Comparison of ENCODE assay signal across 8 cellular contexts in genomic region chr18:79950440-79951341, GRCh38. TPM values are rescaled to one million over a fixed set of nuclear protein-coding genes. Genes with fewer than 3 reads are reported as not detected.
DNase-seq lines count a peak whose midpoint lies in the region; ATAC-seq, FAIRE-seq and TF ChIP-seq lines count a peak whose summit lies in the region.

No MANE protein-coding gene starts in this region.

- peak overlapping the region; percentile 93 to 94 for H3K9ac ChIP-seq in colonic mucosa (ENCODE audit: low read depth in 2 of 2, low read length in 2 of 2)
- H3K9ac ChIP-seq in HepG2 (ENCODE audit: insufficient read depth, low read depth, low read length): peak overlapping the region; percentile 85

- H3K9me2 ChIP-seq in PC-9 (ENCODE audit: insufficient read depth): no peaks in the 10 kb centered on the region

- 0 out of 2 replicates have a peak, but pooled peaks have one; percentile 8 for TF ChIP-seq RAD21 in HepG2 (CRISPR knock-in tag; IDR thresholded peaks at IDR 0.05)

- peaks cover 15% of the 10 kb centered on the region; the same call in 1 of the 2 replicates for H3K4me1 ChIP-seq in PC-9 (replicated peaks; ENCODE audit: insufficient read depth)
- peaks cover 7% of the 10 kb centered on the region for H3K4me1 ChIP-seq in colonic mucosa
- peaks cover 66% of the 10 kb centered on the region for H3K4me1 ChIP-seq in HepG2 (ENCODE audit: insufficient read depth, low read length)
- peaks cover 67% of the 10 kb centered on the region for H3K4me1 ChIP-seq in suprapubic skin

- H3K4me3 ChIP-seq in GM06990 (replicated peaks; ENCODE audit: low read depth, low read length) (peak overlapping the region; percentile 87), H7 (ENCODE audit: insufficient read depth, low read depth, low read length) (peak overlapping the region; percentile 64), PC-9 (peak overlapping the region; percentile 69), colonic mucosa (peak overlapping the region; percentile 76), HepG2 (replicated peaks in 1 of 3; ENCODE audit: insufficient read depth in 1 of 3, low read depth in 2 of 3, low read length in 3 of 3) (peak overlapping the region; percentile 85 to 89 (median 88)), suprapubic skin (peak overlapping the region; percentile 99)

- intact Hi-C loops in PC-9 (cut with micrococcal nuclease; ENCODE audit: unreplicated experiment) (no loop called here), colonic mucosa (cut with DNase I) (no loop called here), HepG2 (cut with micrococcal nuclease; ENCODE audit: unreplicated experiment) (loop anchor here (1.0 to 2.0 kb wide), 2 partner anchors 16 to 38 kb away; partner anchors contain the start of gene TXNL4A)

- TF ChIP-seq POLR2A in HepG2 (IDR thresholded peaks at IDR 0.05; ENCODE audit: insufficient read depth in 1 of 2, low read depth in 2 of 2, low read length in 2 of 2) (no peak), suprapubic skin (IDR thresholded peaks at IDR 0.05) (no peak), GM12892 (IDR thresholded peaks at IDR 0.05; ENCODE audit: low read depth, low read length) (no peak)

- no peak for TF ChIP-seq CTCF in GM06990 (IDR thresholded peaks at IDR 0.05; ENCODE audit: insufficient read depth, low read length, poor library complexity, severe bottlenecking)
- TF ChIP-seq CTCF in PC-9 (conservative IDR thresholded peaks at IDR 0.05): no peak
- no peak for TF ChIP-seq CTCF in colonic mucosa (IDR thresholded peaks at IDR 0.05)
- no peak for TF ChIP-seq CTCF in HepG2 (CRISPR knock-in tag; IDR thresholded peaks at IDR 0.05)
- no peak for TF ChIP-seq CTCF in suprapubic skin (IDR thresholded peaks at IDR 0.05)

- H3F3A ChIP-seq in PC-9 (ENCODE audit: insufficient read depth, low read depth): peaks cover 11% of the 10 kb centered on the region

- H3K27me3 ChIP-seq in GM06990 (replicated peaks; ENCODE audit: control insufficient read depth, insufficient read depth, low read length) (no peaks in the 10 kb centered on the region), H7 (ENCODE audit: control insufficient read depth, insufficient read depth, low read length) (peaks cover 48% of the 10 kb centered on the region), PC-9 (ENCODE audit: insufficient read depth, low read depth) (no peaks in the 10 kb centered on the region), colonic mucosa (no peaks in the 10 kb centered on the region), HepG2 (ENCODE audit: control insufficient read depth in 1 of 2, insufficient read depth in 2 of 2, low read length in 2 of 2) (no peaks in the 10 kb centered on the region; a peak in 1 of 5 replicates), suprapubic skin (no peaks in the 10 kb centered on the region)

- POLR2A ChIA-PET in PC-9 (lab: Charles Lee; ENCODE audit: unreplicated experiment) (no interaction called here), HepG2 (lab: Yijun Ruan, JAX) (interaction anchor here (1.0 to 2.7 kb wide), 4 partner anchors 13 to 83 kb away, joined by 5 to 21 read pairs (median 18); partner anchors contain the start of genes HSBP1L1 and RBFA)

- H2AFZ ChIP-seq in PC-9 (peak overlapping the region; percentile 60; the same call in 1 of the 2 replicates), HepG2 (ENCODE audit: low read length) (no peak overlapping the region)

- H3K4me2 ChIP-seq in PC-9 (peak overlapping the region; percentile 92), HepG2 (ENCODE audit: low read depth, low read length) (peak overlapping the region; percentile 93)

- TF ChIP-seq EP300 in HepG2 (IDR thresholded peaks at IDR 0.05; ENCODE audit: low read depth in 2 of 2, low read length in 2 of 2) (no peak), HepG2 (CRISPR knock-in tag; IDR thresholded peaks at IDR 0.05; ENCODE audit: borderline replicate concordance) (no peak), suprapubic skin (IDR thresholded peaks at IDR 0.05) (no peak)

- H3K36me3 ChIP-seq in GM06990 (ENCODE audit: control insufficient read depth, insufficient read depth, low read length) (no peaks in the 10 kb centered on the region; the same call in none of the 2 replicates), H7 (replicated peaks; ENCODE audit: control insufficient read depth, insufficient read depth, low read length) (no peaks in the 10 kb centered on the region), PC-9 (ENCODE audit: low read depth) (no peaks in the 10 kb centered on the region), colonic mucosa (no peaks in the 10 kb centered on the region), HepG2 (replicated peaks in 1 of 2; ENCODE audit: control insufficient read depth in 1 of 2, insufficient read depth in 2 of 2, low read length in 2 of 2) (peaks cover 5 to 7% of the 10 kb centered on the region in 2 experiments; a peak in 3 of 5 replicates), suprapubic skin (peaks cover 1% of the 10 kb centered on the region)

- no peaks in the 10 kb centered on the region for H3K9me3 ChIP-seq in PC-9 (ENCODE audit: insufficient read depth, low read depth)
- no peaks in the 10 kb centered on the region for H3K9me3 ChIP-seq in colonic mucosa
- H3K9me3 ChIP-seq in HepG2 (ENCODE audit: low read length): no peaks in the 10 kb centered on the region
- no peaks in the 10 kb centered on the region for H3K9me3 ChIP-seq in suprapubic skin

- peaks cover 26% of the 10 kb centered on the region; the same call in 1 of the 2 replicates for H3K79me2 ChIP-seq in PC-9 (ENCODE audit: low read depth)
- peaks cover 51% of the 10 kb centered on the region for H3K79me2 ChIP-seq in HepG2 (ENCODE audit: insufficient read depth, low read length)

- H3K27ac ChIP-seq in PC-9 (no peak overlapping the region), colonic mucosa (peak overlapping the region; percentile 69), HepG2 (ENCODE audit: extremely low read length, insufficient read depth, low read length) (peak overlapping the region; percentile 55), suprapubic skin (peak overlapping the region; percentile 96)

- CTCF ChIA-PET in PC-9 (lab: Charles Lee) (no interaction called here), HepG2 (lab: Yijun Ruan, JAX; ENCODE audit: low intra/inter-chr PET ratio, low total read pairs) (interaction anchor here (1.6 kb wide), 1 partner anchor 17 kb away, joined by 7 read pairs; no protein-coding TSS in a partner anchor)

- ATAC-seq in HepG2 (peak; percentile 44), GM18868 (IDR thresholded peaks at IDR 0.05; ENCODE audit: unreplicated experiment) (no peak)

- in situ Hi-C loops in HepG2 (cut with HindIII; ENCODE audit: extremely low pct_ligation_motif_present, low pct_unique_long_range_greater_than_20kb): no loop called here

- no peak for FAIRE-seq in HepG2 (lab: Jason Lieb, UNC)
- FAIRE-seq in GM12892 (lab: Jason Lieb, UNC): no peak

- DNase-seq in GM06990 (ENCODE audit: extremely low read depth, insufficient read length) (peak; percentile 55), H7 (peak; percentile 87), PC-9 (peak in 1 of 2 experiments; percentile 20), colonic mucosa (peak; percentile 56), HepG2 (ENCODE audit: low spot score) (no peak), suprapubic skin (ENCODE audit: low spot score in 2 of 2) (peak; percentile 73 to 78), GM12892 (ENCODE audit: insufficient read length) (no peak)

- H4K20me1 ChIP-seq in PC-9 (ENCODE audit: insufficient read depth) (0 out of 2 replicates have a peak, but pooled peaks cover 6% of the 10 kb centered on the region), HepG2 (ENCODE audit: insufficient read depth, low read length) (peaks cover 4% of the 10 kb centered on the region; the same call in 1 of the 2 replicates)

- BruUV-seq in PC-9 (replicated peaks; lab: Mats Ljungman, UMichigan): no TSS peak
- no TSS peak for BruUV-seq in HepG2 (replicated peaks; lab: Mats Ljungman, UMichigan)

- WGBS in HepG2 (ENCODE audit: low lambda C conversion rate): 11% methylated on average over 8 of the region's 82 CpGs
- 3% methylated on average over 43 of the region's 82 CpGs for WGBS in suprapubic skin

RNA-seq across cellular contexts. Expression of gene SLC66A2, which starts 0.8 kb away (rescaled TPM):
- total RNA-seq in H7 (2014; rRNA removed; shearing (Covaris generic)): 19.6 and 28.6 TPM in 2 replicates
- total RNA-seq in PC-9 (2021) (24.3 and 28.0 TPM in 2 replicates), colonic mucosa (10 to 100 TPM; 74.9 to 88.0 TPM), HepG2 (2016; rRNA removed; fragmentation: Illumina TruSeq; extraction: Trizol) (30.3 and 41.9 TPM in 2 replicates), suprapubic skin (10 to 100 TPM; 53.4 to 84.7 (median 79.3) TPM)
- 40.5 and 40.6 TPM in 2 replicates for total RNA-seq in HepG2 (2016; cell fraction: cytosol; rRNA removed; fragmentation: Illumina TruSeq; extraction: Trizol; ENCODE audit: low read depth)
- 29.0 and 42.7 TPM in 2 replicates for total RNA-seq in HepG2 (2016; cell fraction: insoluble cytoplasmic fraction; rRNA removed; fragmentation: Illumina TruSeq; extraction: Trizol)
- total RNA-seq in HepG2 (2016; cell fraction: membrane; rRNA removed; fragmentation: Illumina TruSeq; extraction: Trizol): 74.6 and 79.6 TPM in 2 replicates
- 24.3 and 28.3 TPM in 2 replicates for total RNA-seq in HepG2 (2016; cell fraction: nucleus; rRNA removed; fragmentation: Illumina TruSeq; extraction: Trizol)
- polyA plus RNA-seq in HepG2 (2011; rRNA removed): 33.5 and 62.5 TPM in 2 replicates
- polyA plus RNA-seq in HepG2 (2011; cell fraction: cytosol; rRNA removed): 56.8 and 67.4 TPM in 2 replicates
- 84.2 and 87.0 TPM in 2 replicates for polyA plus RNA-seq in HepG2 (2011; cell fraction: nucleus; rRNA removed)
- polyA plus RNA-seq in HepG2 (2012): 46.8 and 62.2 TPM in 2 replicates
- polyA plus RNA-seq in HepG2 (2016; cell fraction: cytosol; fragmentation: Illumina TruSeq; extraction: Trizol; ENCODE audit: low read depth): 45.1 and 50.9 TPM in 2 replicates
- polyA plus RNA-seq in HepG2 (2016; cell fraction: insoluble cytoplasmic fraction; fragmentation: Illumina TruSeq; extraction: Trizol; ENCODE audit: low read depth): 33.6 and 33.8 TPM in 2 replicates
- 69.1 and 69.7 TPM in 2 replicates for polyA plus RNA-seq in HepG2 (2016; cell fraction: membrane; fragmentation: Illumina TruSeq; extraction: Trizol; ENCODE audit: low read depth)
- 43.3 and 46.8 TPM in 2 replicates for polyA plus RNA-seq in HepG2 (2016; cell fraction: nucleus; fragmentation: Illumina TruSeq; extraction: Trizol; ENCODE audit: insufficient read depth, low read depth)
- polyA minus RNA-seq in HepG2 (2011; rRNA and poly(A)+ RNA removed; ENCODE audit: low replicate concordance): 19.8 and 109 TPM in 2 replicates
- 28.8 and 32.5 TPM in 2 replicates for polyA minus RNA-seq in HepG2 (2011; cell fraction: cytosol; rRNA and poly(A)+ RNA removed)
- polyA minus RNA-seq in HepG2 (2011; cell fraction: nucleus; rRNA and poly(A)+ RNA removed): 27.0 and 33.3 TPM in 2 replicates
- polyA plus RNA-seq in GM12892 (2012; ENCODE audit: missing spikeins): 20.1 TPM

RNA-seq across cellular contexts. Expression of gene HSBP1L1, which starts 13.8 kb away (rescaled TPM):
- 1.6 and 2.8 TPM in 2 replicates for total RNA-seq in H7 (2014; rRNA removed; shearing (Covaris generic))
- total RNA-seq in PC-9 (2021) (32.6 and 41.5 TPM in 2 replicates), colonic mucosa (10 to 100 TPM; 51.8 to 59.6 TPM), HepG2 (2016; rRNA removed; fragmentation: Illumina TruSeq; extraction: Trizol) (15.3 and 22.6 TPM in 2 replicates), suprapubic skin (10 to 100 TPM; 25.0 to 45.7 (median 41.5) TPM)
- 28.9 and 34.1 TPM in 2 replicates for total RNA-seq in HepG2 (2016; cell fraction: cytosol; rRNA removed; fragmentation: Illumina TruSeq; extraction: Trizol; ENCODE audit: low read depth)
- 13.5 and 21.2 TPM in 2 replicates for total RNA-seq in HepG2 (2016; cell fraction: insoluble cytoplasmic fraction; rRNA removed; fragmentation: Illumina TruSeq; extraction: Trizol)
- 33.2 and 40.1 TPM in 2 replicates for total RNA-seq in HepG2 (2016; cell fraction: membrane; rRNA removed; fragmentation: Illumina TruSeq; extraction: Trizol)
- total RNA-seq in HepG2 (2016; cell fraction: nucleus; rRNA removed; fragmentation: Illumina TruSeq; extraction: Trizol): 17.7 and 20.7 TPM in 2 replicates
- 41.2 and 45.1 TPM in 2 replicates for polyA plus RNA-seq in HepG2 (2011; rRNA removed)
- 28.0 and 28.5 TPM in 2 replicates for polyA plus RNA-seq in HepG2 (2011; cell fraction: cytosol; rRNA removed)
- polyA plus RNA-seq in HepG2 (2011; cell fraction: nucleus; rRNA removed): 34.3 and 53.2 TPM in 2 replicates
- polyA plus RNA-seq in HepG2 (2012): 26.1 and 32.6 TPM in 2 replicates
- polyA plus RNA-seq in HepG2 (2016; cell fraction: cytosol; fragmentation: Illumina TruSeq; extraction: Trizol; ENCODE audit: low read depth): 36.8 and 50.0 TPM in 2 replicates
- polyA plus RNA-seq in HepG2 (2016; cell fraction: insoluble cytoplasmic fraction; fragmentation: Illumina TruSeq; extraction: Trizol; ENCODE audit: low read depth): 17.9 and 18.7 TPM in 2 replicates
- 33.7 and 42.5 TPM in 2 replicates for polyA plus RNA-seq in HepG2 (2016; cell fraction: membrane; fragmentation: Illumina TruSeq; extraction: Trizol; ENCODE audit: low read depth)
- 68.0 and 69.5 TPM in 2 replicates for polyA plus RNA-seq in HepG2 (2016; cell fraction: nucleus; fragmentation: Illumina TruSeq; extraction: Trizol; ENCODE audit: insufficient read depth, low read depth)
- polyA minus RNA-seq in HepG2 (2011; rRNA and poly(A)+ RNA removed; ENCODE audit: low replicate concordance): 4.1 and 8.6 TPM in 2 replicates
- polyA minus RNA-seq in HepG2 (2011; cell fraction: cytosol; rRNA and poly(A)+ RNA removed): 5.3 and 7.9 TPM in 2 replicates
- polyA minus RNA-seq in HepG2 (2011; cell fraction: nucleus; rRNA and poly(A)+ RNA removed): 23.3 and 28.1 TPM in 2 replicates
- polyA plus RNA-seq in GM12892 (2012; ENCODE audit: missing spikeins): 8.9 TPM

RNA-seq across cellular contexts. Expression of gene TXNL4A, which starts 37.7 kb away (rescaled TPM):
- total RNA-seq in H7 (2014; rRNA removed; shearing (Covaris generic)): 80.2 and 98.4 TPM in 2 replicates
- total RNA-seq in PC-9 (2021) (106 and 120 TPM in 2 replicates), colonic mucosa (100 to 1,000 TPM; 101 to 138 TPM), HepG2 (2016; rRNA removed; fragmentation: Illumina TruSeq; extraction: Trizol) (192 and 202 TPM in 2 replicates), suprapubic skin (10 to 100 TPM; 20.6 to 35.0 (median 24.6) TPM)
- total RNA-seq in HepG2 (2016; cell fraction: cytosol; rRNA removed; fragmentation: Illumina TruSeq; extraction: Trizol; ENCODE audit: low read depth): 596 and 716 TPM in 2 replicates
- 185 and 204 TPM in 2 replicates for total RNA-seq in HepG2 (2016; cell fraction: insoluble cytoplasmic fraction; rRNA removed; fragmentation: Illumina TruSeq; extraction: Trizol)
- 533 and 635 TPM in 2 replicates for total RNA-seq in HepG2 (2016; cell fraction: membrane; rRNA removed; fragmentation: Illumina TruSeq; extraction: Trizol)
- total RNA-seq in HepG2 (2016; cell fraction: nucleus; rRNA removed; fragmentation: Illumina TruSeq; extraction: Trizol): 56.2 and 79.7 TPM in 2 replicates
- polyA plus RNA-seq in HepG2 (2011; rRNA removed): 135 and 172 TPM in 2 replicates
- polyA plus RNA-seq in HepG2 (2011; cell fraction: cytosol; rRNA removed): 131 and 145 TPM in 2 replicates
- 32.1 and 40.2 TPM in 2 replicates for polyA plus RNA-seq in HepG2 (2011; cell fraction: nucleus; rRNA removed)
- polyA plus RNA-seq in HepG2 (2012): 123 and 145 TPM in 2 replicates
- polyA plus RNA-seq in HepG2 (2016; cell fraction: cytosol; fragmentation: Illumina TruSeq; extraction: Trizol; ENCODE audit: low read depth): 941 and 1,125 TPM in 2 replicates
- polyA plus RNA-seq in HepG2 (2016; cell fraction: insoluble cytoplasmic fraction; fragmentation: Illumina TruSeq; extraction: Trizol; ENCODE audit: low read depth): 223 and 229 TPM in 2 replicates
- polyA plus RNA-seq in HepG2 (2016; cell fraction: membrane; fragmentation: Illumina TruSeq; extraction: Trizol; ENCODE audit: low read depth): 563 and 676 TPM in 2 replicates
- 165 and 194 TPM in 2 replicates for polyA plus RNA-seq in HepG2 (2016; cell fraction: nucleus; fragmentation: Illumina TruSeq; extraction: Trizol; ENCODE audit: insufficient read depth, low read depth)
- 36.7 and 86.4 TPM in 2 replicates for polyA minus RNA-seq in HepG2 (2011; rRNA and poly(A)+ RNA removed; ENCODE audit: low replicate concordance)
- 44.1 and 45.4 TPM in 2 replicates for polyA minus RNA-seq in HepG2 (2011; cell fraction: cytosol; rRNA and poly(A)+ RNA removed)
- polyA minus RNA-seq in HepG2 (2011; cell fraction: nucleus; rRNA and poly(A)+ RNA removed): 14.9 and 19.2 TPM in 2 replicates
- 82.7 TPM for polyA plus RNA-seq in GM12892 (2012; ENCODE audit: missing spikeins)

Comparison
In these comparisons a context has a peak if more than half of its experiments do, and no peak if none do; other contexts are left out.
1. DNase-seq: peak in GM06990 (single experiment), H7 (single experiment), colonic mucosa (single experiment) and suprapubic skin (2 of 2); none in HepG2 (single experiment) and GM12892 (single experiment).
2. Peak in every context shown above with its lines, with median percentiles within 50 percentile points of each other: H3K4me3 ChIP-seq.